19 cellular contexts compared by ENCODE assay signal in the genomic region with DNA sequence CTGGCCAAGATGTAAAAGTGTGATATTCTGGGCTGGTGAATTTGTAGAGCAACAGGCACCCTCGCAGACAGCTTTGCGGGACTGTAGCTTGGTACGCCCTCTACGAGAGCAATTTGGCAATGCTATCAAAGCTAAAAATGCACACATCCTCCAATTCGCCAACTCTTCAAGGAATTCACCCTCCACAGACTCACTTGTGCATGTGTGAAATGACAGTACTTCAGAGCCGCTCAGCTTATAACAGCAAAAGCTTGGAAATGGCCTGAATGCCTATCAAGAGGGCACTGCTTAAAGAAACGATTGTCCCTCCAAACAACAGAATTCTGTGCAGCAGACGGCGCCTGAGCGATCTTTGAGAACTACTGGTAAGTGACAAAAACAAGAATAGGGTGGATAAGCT.
"Had no signal": no experiment of that assay in that cellular context is flagged by ENCODE, and none has a peak within 500 bp of the region (broad histone marks: within the 10 kb centered on the region; RNA-seq: fewer than 3 reads in every experiment).

No MANE protein-coding gene starts in this region.

- H3K36me3 ChIP-seq: brain microvascular endothelial cell, ovary, tibial nerve had no signal

- H3K27me3 Mint-ChIP-seq: dendritic cell treated with granulocyte-macrophage colony-stimulating factor and Interleukin-4, amounts not matched to agents 40 ng/mL and 50 ng/mL, for 4 days; stimulated activated naive CD8-positive, alpha-beta T cell treated with anti-CD3 and anti-CD28 coated beads, Interleukin-15, Interleukin-2, amounts not matched to agents 100 ng/mL and 50 ng/mL, for 24 hours had no signal

- H3K36me3 Mint-ChIP-seq: activated naive CD4-positive, alpha-beta T cell treated with anti-CD3 and anti-CD28 coated beads, Interleukin-2, amount 50 U/mL, for 72 hours; naive thymus-derived CD4-positive, alpha-beta T cell had no signal

- FAIRE-seq: keratinocyte had no signal

- H3K9me3 ChIP-seq: ovary, psoas muscle, tibial nerve had no signal

- DNase-seq: activated CD4-positive, alpha-beta T cell treated with anti-CD3 and anti-CD28 coated beads, Interleukin-2, amount 10 ng/mL, durations not matched to agents 24 days and 14 days; activated CD8-positive, alpha-beta T cell treated with anti-CD3 and anti-CD28 coated beads, Interleukin-2, amount 10 ng/mL, durations not matched to agents 7 days and 5 days; activated T-cell treated with anti-CD3 and anti-CD28 coated beads, Interleukin-2, amount 50 U/mL, for 1 hour; aorta; brain microvascular endothelial cell; effector CD8-positive, alpha-beta T cell; foreskin keratinocyte; glutamatergic neuron; left colon; mesenchymal stem cell; naive thymus-derived CD4-positive, alpha-beta T cell; ovary; stimulated activated CD4-positive, alpha-beta T cell treated with anti-CD3 and anti-CD28 coated beads, Interleukin-12 subunit alpha, Interleukin-12 subunit beta, amount 100 ng/mL, for 4 hours had no signal

- H3K9me3 Mint-ChIP-seq: activated CD4-positive, alpha-beta T cell treated with anti-CD3 and anti-CD28 coated beads, Interleukin-2, amount 10 ng/mL, durations not matched to agents 24 days and 14 days; activated naive CD4-positive, alpha-beta T cell treated with anti-CD3 and anti-CD28 coated beads, Interleukin-2, amount 50 U/mL, for 72 hours; dendritic cell treated with granulocyte-macrophage colony-stimulating factor and Interleukin-4, amounts not matched to agents 40 ng/mL and 50 ng/mL, for 4 days; naive thymus-derived CD4-positive, alpha-beta T cell; stimulated activated naive CD8-positive, alpha-beta T cell treated with anti-CD3 and anti-CD28 coated beads, Interleukin-15, Interleukin-2, amounts not matched to agents 100 ng/mL and 50 ng/mL, for 24 hours had no signal

- H3K4me1 Mint-ChIP-seq: activated CD4-positive, alpha-beta T cell treated with anti-CD3 and anti-CD28 coated beads, Interleukin-2, amount 10 ng/mL, durations not matched to agents 24 days and 14 days had no signal

- H3K4me1 ChIP-seq: foreskin keratinocyte, psoas muscle had no signal

- H3K27ac ChIP-seq: brain microvascular endothelial cell, foreskin keratinocyte, ovary, psoas muscle had no signal

- H3K4me3 ChIP-seq: ovary, psoas muscle, tibial nerve had no signal

- H3K4me3 Mint-ChIP-seq: activated CD4-positive, alpha-beta T cell treated with anti-CD3 and anti-CD28 coated beads, Interleukin-2, amount 10 ng/mL, durations not matched to agents 24 days and 14 days; activated CD8-positive, alpha-beta T cell treated with anti-CD3 and anti-CD28 coated beads, Interleukin-2, amount 10 ng/mL, durations not matched to agents 7 days and 5 days; dendritic cell treated with granulocyte-macrophage colony-stimulating factor and Interleukin-4, amounts not matched to agents 40 ng/mL and 50 ng/mL, for 4 days; naive thymus-derived CD4-positive, alpha-beta T cell; stimulated activated naive CD8-positive, alpha-beta T cell treated with anti-CD3 and anti-CD28 coated beads, Interleukin-15, Interleukin-2, amounts not matched to agents 100 ng/mL and 50 ng/mL, for 24 hours had no signal

- H3K27me3 ChIP-seq: brain microvascular endothelial cell, foreskin keratinocyte, ovary, tibial nerve had no signal

- H3K27ac Mint-ChIP-seq: activated CD4-positive, alpha-beta T cell treated with anti-CD3 and anti-CD28 coated beads, Interleukin-2, amount 10 ng/mL, durations not matched to agents 24 days and 14 days; activated CD8-positive, alpha-beta T cell treated with anti-CD3 and anti-CD28 coated beads, Interleukin-2, amount 10 ng/mL, durations not matched to agents 7 days and 5 days; activated naive CD4-positive, alpha-beta T cell treated with anti-CD3 and anti-CD28 coated beads, Interleukin-2, amount 50 U/mL, for 72 hours; dendritic cell treated with granulocyte-macrophage colony-stimulating factor and Interleukin-4, amounts not matched to agents 40 ng/mL and 50 ng/mL, for 4 days; stimulated activated naive CD8-positive, alpha-beta T cell treated with anti-CD3 and anti-CD28 coated beads, Interleukin-15, Interleukin-2, amounts not matched to agents 100 ng/mL and 50 ng/mL, for 24 hours had no signal
